Comparison of ENCODE assay signal across 7 cellular contexts in the genomic region with DNA sequence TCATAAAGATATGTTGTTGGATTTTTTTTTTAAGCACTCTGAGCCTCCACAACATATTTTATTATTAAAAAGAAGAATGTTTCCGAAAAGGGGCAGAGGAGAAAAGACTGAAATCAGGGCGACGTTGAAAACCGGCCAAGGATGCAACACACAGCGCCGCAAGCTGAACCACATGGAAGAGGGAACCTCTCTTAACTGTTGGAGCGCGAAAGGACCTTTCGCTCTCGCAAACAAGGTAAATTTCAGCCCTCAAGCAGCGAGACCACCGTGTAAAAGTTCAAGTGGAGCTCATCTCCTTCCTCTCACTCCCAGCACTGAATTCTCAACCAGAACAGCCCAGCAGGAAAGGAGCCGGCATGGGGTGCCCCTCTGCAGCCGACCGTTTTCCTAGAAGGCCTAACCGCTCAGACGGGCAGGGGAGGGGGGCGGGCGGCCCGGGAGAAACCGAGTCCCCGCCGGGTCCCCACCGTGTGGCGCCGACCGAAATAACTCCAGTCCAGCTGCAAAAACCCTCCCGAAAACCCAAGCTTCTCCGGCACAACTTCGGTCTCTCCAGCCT. TPM values are rescaled to one million over a fixed set of nuclear protein-coding genes. Genes with fewer than 3 reads are reported as not detected.
A peak's percentile ranks its signal among the peaks of the same experiment; 100 is the strongest.
DNase-seq lines count a peak whose midpoint lies in the region; ATAC-seq and TF ChIP-seq lines count a peak whose summit lies in the region.

No MANE protein-coding gene starts in this region.

- peaks cover 8% of the 10 kb centered on the region for H3K4me1 Mint-ChIP-seq in activated CD8-positive, alpha-beta T cell treated with anti-CD3 and anti-CD28 coated beads for 36 hours (ENCODE audit: low read depth)

- H3K36me3 ChIP-seq in HUES6 (ENCODE audit: control insufficient read depth, insufficient read depth, low read length) (no peaks in the 10 kb centered on the region), heart left ventricle (no peaks in the 10 kb centered on the region)

- intact Hi-C loops in activated CD8-positive, alpha-beta T cell treated with anti-CD3 and anti-CD28 coated beads for 36 hours (cut with micrococcal nuclease): loop anchor here (5.0 kb wide), 1 partner anchor 61 kb away; a partner anchor contains a TSS
- intact Hi-C loops in heart left ventricle (cut with DNase I): loop anchor here in 1 of 10 donors (5.0 kb wide), 1 partner anchor 61 kb away; a partner anchor contains a TSS

- H3K36me3 Mint-ChIP-seq in activated CD8-positive, alpha-beta T cell treated with anti-CD3 and anti-CD28 coated beads for 36 hours (ENCODE audit: low read depth): no peaks in the 10 kb centered on the region

- H3K9ac ChIP-seq in HUES6 (ENCODE audit: low read length): peak overlapping the region; percentile 76

- peaks cover 59% of the 10 kb centered on the region for H3K27me3 Mint-ChIP-seq in activated CD8-positive, alpha-beta T cell treated with anti-CD3 and anti-CD28 coated beads for 36 hours

- peak overlapping the region; percentile 86 for H3K4me3 Mint-ChIP-seq in activated CD8-positive, alpha-beta T cell treated with anti-CD3 and anti-CD28 coated beads for 36 hours

- H3K27me3 ChIP-seq in HUES6 (ENCODE audit: control insufficient read depth, insufficient read depth, low read length): peaks cover 17% of the 10 kb centered on the region
- H3K27me3 ChIP-seq in heart left ventricle: peaks cover 0 to 11% (median 0%) of the 10 kb centered on the region in 9 donors

- H3K4me3 ChIP-seq in HUES6 (ENCODE audit: low read depth, low read length) (peak overlapping the region; percentile 88), heart left ventricle (peak overlapping the region; percentile 49 to 92 (median 76))

- H3K27ac ChIP-seq in HUES6 (ENCODE audit: low read depth, low read length) (peak overlapping the region; percentile 61; the same call in 1 of the 2 replicates), heart left ventricle (peak overlapping the region in 7 of 12 donors; percentile 23 to 55 (median 33))

- peaks cover 15% of the 10 kb centered on the region for H3K4me1 ChIP-seq in HUES6 (ENCODE audit: control insufficient read depth, insufficient read depth, low read length)
- H3K4me1 ChIP-seq in heart left ventricle: peaks cover 0 to 19% (median 4%) of the 10 kb centered on the region in 12 donors

- H3K9me3 Mint-ChIP-seq in activated CD8-positive, alpha-beta T cell treated with anti-CD3 and anti-CD28 coated beads for 36 hours: no peaks in the 10 kb centered on the region

- POLR2A ChIA-PET in activated CD8-positive, alpha-beta T cell treated with anti-CD3 and anti-CD28 coated beads for 36 hours (lab: Charles Lee): interaction anchor here (0.8 kb wide), 1 partner anchor 20 kb away, joined by 3 read pairs; no protein-coding TSS in a partner anchor

- H3K9me3 ChIP-seq in HUES6 (ENCODE audit: control insufficient read depth, insufficient read depth, low read depth, low read length) (no peaks in the 10 kb centered on the region), heart left ventricle (no peaks in the 10 kb centered on the region)

- no peak for TF ChIP-seq POLR2A in heart left ventricle (IDR thresholded peaks at IDR 0.05)

- peak overlapping the region; percentile 63 for H3K27ac Mint-ChIP-seq in activated CD8-positive, alpha-beta T cell treated with anti-CD3 and anti-CD28 coated beads for 36 hours

- DNase-seq in GM10266 (ENCODE audit: extremely low spot score) (peak; percentile 17), heart left ventricle (peak in 2 of 5 donors; percentile 19 to 32), retina (peak; percentile 91), mesenteric fat pad (ENCODE audit: low spot score) (no peak)
- no peak for DNase-seq in activated CD8-positive, alpha-beta T cell treated with anti-CD3 and anti-CD28 coated beads for 36 hours

- ATAC-seq in GM21423 (IDR thresholded peaks at IDR 0.05; ENCODE audit: unreplicated experiment): peak; percentile 8
- no peak for ATAC-seq in activated CD8-positive, alpha-beta T cell treated with anti-CD3 and anti-CD28 coated beads for 36 hours
- peak; percentile 44 to 52 (median 49) for ATAC-seq in heart left ventricle

- TF ChIP-seq CTCF in GM10266 (IDR thresholded peaks at IDR 0.05; ENCODE audit: control insufficient read depth, insufficient read depth, low read depth, missing control alignments) (no peak), heart left ventricle (IDR thresholded peaks at IDR 0.05) (no peak)
- no peak for TF ChIP-seq CTCF in activated CD8-positive, alpha-beta T cell treated with anti-CD3 and anti-CD28 coated beads for 36 hours (IDR thresholded peaks at IDR 0.05)

- CTCF ChIA-PET in activated CD8-positive, alpha-beta T cell treated with anti-CD3 and anti-CD28 coated beads for 36 hours (lab: Charles Lee): interaction anchor here (0.7 to 1.5 kb wide), 2 partner anchors 62 to 102 kb away, joined by 3 to 5 read pairs; no protein-coding TSS in a partner anchor

- 1 to 2% (median 1%) methylated on average over 12 to 30 of the region's 30 CpGs for WGBS in heart left ventricle, 4 donors

RNA-seq across cellular contexts. Expression of a gene that starts 0.6 kb away (rescaled TPM):
- under 1 TPM; 0.69 to 0.92 TPM for total RNA-seq in activated CD8-positive, alpha-beta T cell treated with anti-CD3 and anti-CD28 coated beads for 36 hours
- 1 to 10 TPM in 5 of 9 donors, under 1 TPM in 4; 0.31 to 2.7 (median 1.2) TPM for total RNA-seq in heart left ventricle
- under 1 TPM; 0.14 to 0.34 TPM for polyA plus RNA-seq in heart left ventricle
- 0.32 TPM for total RNA-seq in mesenteric fat pad

Comparison
In these comparisons a context has a peak if more than half of its experiments do, and no peak if none do; other contexts are left out.
1. DNase-seq: peak in GM10266 (single experiment) and retina (single experiment); none in activated CD8-positive, alpha-beta T cell treated with anti-CD3 and anti-CD28 coated beads for 36 hours (single experiment) and mesenteric fat pad (single experiment).